1 cellular context compared by ENCODE assay signal in the genomic region with DNA sequence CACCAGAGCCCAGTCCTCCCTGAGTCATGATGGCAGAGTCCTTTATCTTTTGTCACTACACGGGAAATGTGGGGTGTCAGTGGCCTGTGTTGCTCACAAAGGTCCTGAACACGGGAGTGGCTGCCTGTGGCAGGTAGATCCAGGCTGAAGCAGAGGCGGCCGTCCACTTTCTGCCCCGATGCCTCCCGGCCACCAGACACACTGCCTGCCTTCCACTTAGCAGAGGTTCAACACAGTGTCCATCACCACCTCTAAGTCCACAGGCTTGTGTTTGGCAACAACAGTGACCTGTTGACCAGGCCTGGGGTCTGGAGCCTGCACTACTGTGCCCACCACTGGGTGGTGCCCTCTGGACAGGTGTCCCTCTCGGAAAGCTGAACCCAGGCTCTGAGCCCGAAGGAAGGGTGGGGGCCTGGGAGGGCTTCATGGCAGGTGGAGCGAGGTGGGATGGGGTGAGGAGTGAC.
TF ChIP-seq lines count a peak whose summit lies in the region.

No MANE protein-coding gene starts in this region.

TF ChIP-seq in HepG2, 621 proteins besides CTCF, POLR2A, EP300 and RAD21 (continued from another document and continues in another):
- TF ChIP-seq SATB2 (CRISPR knock-in tag; IDR thresholded peaks at IDR 0.05) (no peak), CCDC6 (CRISPR knock-in tag; IDR thresholded peaks at IDR 0.05) (no peak), ZNF564 (CRISPR knock-in tag; IDR thresholded peaks at IDR 0.05) (no peak), ZNF326 (CRISPR knock-in tag; IDR thresholded peaks at IDR 0.05; ENCODE audit: borderline replicate concordance) (no peak), EED (CRISPR knock-in tag; IDR thresholded peaks at IDR 0.05) (no peak), RFX1 (IDR thresholded peaks at IDR 0.05) (no peak), KLF16 (CRISPR knock-in tag; IDR thresholded peaks at IDR 0.05) (no peak), GMEB2 (CRISPR knock-in tag; IDR thresholded peaks at IDR 0.05; ENCODE audit: low read depth) (no peak), ZNF205 (CRISPR knock-in tag; IDR thresholded peaks at IDR 0.05) (no peak), ZNF432 (CRISPR knock-in tag; IDR thresholded peaks at IDR 0.05; ENCODE audit: borderline replicate concordance) (no peak), BRD4 (CRISPR knock-in tag; IDR thresholded peaks at IDR 0.05) (no peak), ZNF605 (CRISPR knock-in tag; IDR thresholded peaks at IDR 0.05) (no peak), ZNF546 (CRISPR knock-in tag; conservative IDR thresholded peaks at IDR 0.05) (no peak), ZNF407 (CRISPR knock-in tag; IDR thresholded peaks at IDR 0.05; ENCODE audit: not compliant biosample characterization) (peak; percentile 25), NFE2 (CRISPR knock-in tag; IDR thresholded peaks at IDR 0.05) (no peak), SPEN (CRISPR knock-in tag; IDR thresholded peaks at IDR 0.05; ENCODE audit: low read depth) (peak; percentile 36; the same call in 1 of the 2 replicates), SOX5 (CRISPR knock-in tag; IDR thresholded peaks at IDR 0.05; ENCODE audit: borderline replicate concordance) (no peak), U2AF1 (optimal IDR thresholded peaks at IDR 0.05; ENCODE audit: low read depth, low read length) (no peak), ZBTB3 (CRISPR knock-in tag; IDR thresholded peaks at IDR 0.05; ENCODE audit: borderline replicate concordance, low read depth) (no peak), SALL2 (CRISPR knock-in tag; IDR thresholded peaks at IDR 0.05) (no peak), SMC3 (IDR thresholded peaks at IDR 0.05; ENCODE audit: low read length) (peak; percentile 46), CENPBD1 (CRISPR knock-in tag; IDR thresholded peaks at IDR 0.05; ENCODE audit: borderline replicate concordance, low read depth) (no peak), RARA (CRISPR knock-in tag; IDR thresholded peaks at IDR 0.05) (peak; percentile 23; the same call in 1 of the 2 replicates), HOXA9 (CRISPR knock-in tag; IDR thresholded peaks at IDR 0.05; ENCODE audit: borderline replicate concordance) (no peak), TBX2 (CRISPR knock-in tag; IDR thresholded peaks at IDR 0.05; ENCODE audit: borderline replicate concordance) (no peak), ZNF644 (CRISPR knock-in tag; IDR thresholded peaks at IDR 0.05; ENCODE audit: low read depth) (no peak)
- TF ChIP-seq, protein P1, sequence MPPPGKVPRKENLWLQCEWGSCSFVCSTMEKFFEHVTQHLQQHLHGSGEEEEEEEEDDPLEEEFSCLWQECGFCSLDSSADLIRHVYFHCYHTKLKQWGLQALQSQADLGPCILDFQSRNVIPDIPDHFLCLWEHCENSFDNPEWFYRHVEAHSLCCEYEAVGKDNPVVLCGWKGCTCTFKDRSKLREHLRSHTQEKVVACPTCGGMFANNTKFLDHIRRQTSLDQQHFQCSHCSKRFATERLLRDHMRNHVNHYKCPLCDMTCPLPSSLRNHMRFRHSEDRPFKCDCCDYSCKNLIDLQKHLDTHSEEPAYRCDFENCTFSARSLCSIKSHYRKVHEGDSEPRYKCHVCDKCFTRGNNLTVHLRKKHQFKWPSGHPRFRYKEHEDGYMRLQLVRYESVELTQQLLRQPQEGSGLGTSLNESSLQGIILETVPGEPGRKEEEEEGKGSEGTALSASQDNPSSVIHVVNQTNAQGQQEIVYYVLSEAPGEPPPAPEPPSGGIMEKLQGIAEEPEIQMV (CRISPR knock-in tag; IDR thresholded peaks at IDR 0.05; ENCODE audit: low read depth), result no peak
- TF ChIP-seq, protein P2, sequence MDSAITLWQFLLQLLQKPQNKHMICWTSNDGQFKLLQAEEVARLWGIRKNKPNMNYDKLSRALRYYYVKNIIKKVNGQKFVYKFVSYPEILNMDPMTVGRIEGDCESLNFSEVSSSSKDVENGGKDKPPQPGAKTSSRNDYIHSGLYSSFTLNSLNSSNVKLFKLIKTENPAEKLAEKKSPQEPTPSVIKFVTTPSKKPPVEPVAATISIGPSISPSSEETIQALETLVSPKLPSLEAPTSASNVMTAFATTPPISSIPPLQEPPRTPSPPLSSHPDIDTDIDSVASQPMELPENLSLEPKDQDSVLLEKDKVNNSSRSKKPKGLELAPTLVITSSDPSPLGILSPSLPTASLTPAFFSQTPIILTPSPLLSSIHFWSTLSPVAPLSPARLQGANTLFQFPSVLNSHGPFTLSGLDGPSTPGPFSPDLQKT (CRISPR knock-in tag; IDR thresholded peaks at IDR 0.05; ENCODE audit: borderline replicate concordance), result no peak
- TF ChIP-seq, protein P3, sequence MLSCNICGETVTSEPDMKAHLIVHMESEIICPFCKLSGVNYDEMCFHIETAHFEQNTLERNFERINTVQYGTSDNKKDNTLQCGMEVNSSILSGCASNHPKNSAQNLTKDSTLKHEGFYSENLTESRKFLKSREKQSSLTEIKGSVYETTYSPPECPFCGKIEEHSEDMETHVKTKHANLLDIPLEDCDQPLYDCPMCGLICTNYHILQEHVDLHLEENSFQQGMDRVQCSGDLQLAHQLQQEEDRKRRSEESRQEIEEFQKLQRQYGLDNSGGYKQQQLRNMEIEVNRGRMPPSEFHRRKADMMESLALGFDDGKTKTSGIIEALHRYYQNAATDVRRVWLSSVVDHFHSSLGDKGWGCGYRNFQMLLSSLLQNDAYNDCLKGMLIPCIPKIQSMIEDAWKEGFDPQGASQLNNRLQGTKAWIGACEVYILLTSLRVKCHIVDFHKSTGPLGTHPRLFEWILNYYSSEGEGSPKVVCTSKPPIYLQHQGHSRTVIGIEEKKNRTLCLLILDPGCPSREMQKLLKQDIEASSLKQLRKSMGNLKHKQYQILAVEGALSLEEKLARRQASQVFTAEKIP (CRISPR knock-in tag; IDR thresholded peaks at IDR 0.05; ENCODE audit: borderline replicate concordance), result no peak
- TF ChIP-seq, protein P4, sequence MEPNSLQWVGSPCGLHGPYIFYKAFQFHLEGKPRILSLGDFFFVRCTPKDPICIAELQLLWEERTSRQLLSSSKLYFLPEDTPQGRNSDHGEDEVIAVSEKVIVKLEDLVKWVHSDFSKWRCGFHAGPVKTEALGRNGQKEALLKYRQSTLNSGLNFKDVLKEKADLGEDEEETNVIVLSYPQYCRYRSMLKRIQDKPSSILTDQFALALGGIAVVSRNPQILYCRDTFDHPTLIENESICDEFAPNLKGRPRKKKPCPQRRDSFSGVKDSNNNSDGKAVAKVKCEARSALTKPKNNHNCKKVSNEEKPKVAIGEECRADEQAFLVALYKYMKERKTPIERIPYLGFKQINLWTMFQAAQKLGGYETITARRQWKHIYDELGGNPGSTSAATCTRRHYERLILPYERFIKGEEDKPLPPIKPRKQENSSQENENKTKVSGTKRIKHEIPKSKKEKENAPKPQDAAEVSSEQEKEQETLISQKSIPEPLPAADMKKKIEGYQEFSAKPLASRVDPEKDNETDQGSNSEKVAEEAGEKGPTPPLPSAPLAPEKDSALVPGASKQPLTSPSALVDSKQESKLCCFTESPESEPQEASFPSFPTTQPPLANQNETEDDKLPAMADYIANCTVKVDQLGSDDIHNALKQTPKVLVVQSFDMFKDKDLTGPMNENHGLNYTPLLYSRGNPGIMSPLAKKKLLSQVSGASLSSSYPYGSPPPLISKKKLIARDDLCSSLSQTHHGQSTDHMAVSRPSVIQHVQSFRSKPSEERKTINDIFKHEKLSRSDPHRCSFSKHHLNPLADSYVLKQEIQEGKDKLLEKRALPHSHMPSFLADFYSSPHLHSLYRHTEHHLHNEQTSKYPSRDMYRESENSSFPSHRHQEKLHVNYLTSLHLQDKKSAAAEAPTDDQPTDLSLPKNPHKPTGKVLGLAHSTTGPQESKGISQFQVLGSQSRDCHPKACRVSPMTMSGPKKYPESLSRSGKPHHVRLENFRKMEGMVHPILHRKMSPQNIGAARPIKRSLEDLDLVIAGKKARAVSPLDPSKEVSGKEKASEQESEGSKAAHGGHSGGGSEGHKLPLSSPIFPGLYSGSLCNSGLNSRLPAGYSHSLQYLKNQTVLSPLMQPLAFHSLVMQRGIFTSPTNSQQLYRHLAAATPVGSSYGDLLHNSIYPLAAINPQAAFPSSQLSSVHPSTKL (CRISPR knock-in tag; IDR thresholded peaks at IDR 0.05), result no peak
- TF ChIP-seq, protein P5, sequence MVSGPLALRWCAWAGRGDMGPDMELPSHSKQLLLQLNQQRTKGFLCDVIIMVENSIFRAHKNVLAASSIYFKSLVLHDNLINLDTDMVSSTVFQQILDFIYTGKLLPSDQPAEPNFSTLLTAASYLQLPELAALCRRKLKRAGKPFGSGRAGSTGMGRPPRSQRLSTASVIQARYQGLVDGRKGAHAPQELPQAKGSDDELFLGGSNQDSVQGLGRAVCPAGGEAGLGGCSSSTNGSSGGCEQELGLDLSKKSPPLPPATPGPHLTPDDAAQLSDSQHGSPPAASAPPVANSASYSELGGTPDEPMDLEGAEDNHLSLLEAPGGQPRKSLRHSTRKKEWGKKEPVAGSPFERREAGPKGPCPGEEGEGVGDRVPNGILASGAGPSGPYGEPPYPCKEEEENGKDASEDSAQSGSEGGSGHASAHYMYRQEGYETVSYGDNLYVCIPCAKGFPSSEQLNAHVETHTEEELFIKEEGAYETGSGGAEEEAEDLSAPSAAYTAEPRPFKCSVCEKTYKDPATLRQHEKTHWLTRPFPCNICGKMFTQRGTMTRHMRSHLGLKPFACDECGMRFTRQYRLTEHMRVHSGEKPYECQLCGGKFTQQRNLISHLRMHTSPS (CRISPR knock-in tag; IDR thresholded peaks at IDR 0.05; ENCODE audit: low read depth), result no peak
- TF ChIP-seq, protein P6, sequence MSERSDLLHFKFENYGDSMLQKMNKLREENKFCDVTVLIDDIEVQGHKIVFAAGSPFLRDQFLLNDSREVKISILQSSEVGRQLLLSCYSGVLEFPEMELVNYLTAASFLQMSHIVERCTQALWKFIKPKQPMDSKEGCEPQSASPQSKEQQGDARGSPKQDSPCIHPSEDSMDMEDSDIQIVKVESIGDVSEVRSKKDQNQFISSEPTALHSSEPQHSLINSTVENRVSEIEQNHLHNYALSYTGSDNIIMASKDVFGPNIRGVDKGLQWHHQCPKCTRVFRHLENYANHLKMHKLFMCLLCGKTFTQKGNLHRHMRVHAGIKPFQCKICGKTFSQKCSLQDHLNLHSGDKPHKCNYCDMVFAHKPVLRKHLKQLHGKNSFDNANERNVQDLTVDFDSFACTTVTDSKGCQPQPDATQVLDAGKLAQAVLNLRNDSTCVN (CRISPR knock-in tag; IDR thresholded peaks at IDR 0.05; ENCODE audit: borderline replicate concordance), result no peak
